ENCODE assay signal across 1 cellular context in genomic region chr6:35178932-35179832, GRCh38.
A peak's percentile ranks its signal among the peaks of the same experiment; 100 is the strongest.
TF ChIP-seq lines count a peak whose summit lies in the region.

No MANE protein-coding gene starts in this region.

TF ChIP-seq in GM12878, 131 proteins besides CTCF, POLR2A, EP300 and RAD21 (continued from another document):
- TF ChIP-seq MEF2A (IDR thresholded peaks at IDR 0.05; ENCODE audit: insufficient read depth, low read depth, low read length) (no peak), MEF2B (IDR thresholded peaks at IDR 0.05; ENCODE audit: partially characterized antibody, poor library complexity, severe bottlenecking) (peak; percentile 19)
TF ChIP-seq in GM12878: peak in this region for 6.
